Comparison of ENCODE assay signal across 8 cellular contexts in the genomic region with DNA sequence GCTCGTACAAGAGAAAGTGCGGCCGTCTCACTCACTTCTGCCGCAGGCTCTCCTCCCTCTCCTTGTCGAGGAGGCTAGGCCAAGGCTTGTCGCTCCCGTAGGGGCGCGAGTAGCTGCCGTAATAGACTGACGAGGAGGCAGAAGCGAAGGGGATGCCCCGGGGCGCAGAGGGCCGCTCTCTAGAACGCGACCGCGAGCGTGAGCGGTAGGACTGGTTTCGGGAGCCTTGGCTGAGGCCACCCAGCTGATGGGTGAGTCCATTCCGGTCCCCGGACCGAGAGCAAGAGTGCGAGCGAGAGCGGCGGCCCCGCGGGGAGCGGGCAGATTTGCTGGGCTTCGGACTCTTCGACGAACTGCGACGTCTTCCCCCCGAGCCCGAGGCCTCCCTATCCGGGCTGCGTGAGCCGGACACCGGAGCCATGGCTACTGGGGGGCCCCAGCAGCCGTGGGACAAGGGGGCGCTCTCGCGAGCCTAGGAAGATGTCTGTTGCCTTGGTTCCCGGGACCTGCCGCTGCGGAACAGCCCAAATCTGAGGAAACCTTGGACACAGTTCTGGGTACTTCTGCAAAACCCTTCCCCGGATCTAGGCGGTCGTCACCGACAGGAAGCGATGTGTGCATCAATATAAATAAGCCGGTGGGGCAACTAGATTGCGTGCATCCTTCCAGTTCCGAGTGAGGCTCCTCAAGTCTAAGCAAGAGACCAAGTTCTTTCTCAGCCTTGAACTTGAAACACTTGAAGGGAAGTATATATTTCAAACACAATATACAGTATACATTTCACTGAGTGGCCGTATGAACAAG. TPM values are rescaled to one million over a fixed set of nuclear protein-coding genes. Genes with fewer than 3 reads are reported as not detected.
DNase-seq lines count a peak whose midpoint lies in the region; ATAC-seq and TF ChIP-seq lines count a peak whose summit lies in the region.

A gene (minus strand): TSS at position 567 of the 804 bp plus-strand sequence. CDS start 146 bp downstream, at position 421.

- peak; percentile 86 for ATAC-seq in GM21515 (IDR thresholded peaks at IDR 0.05; ENCODE audit: unreplicated experiment)

- H3K27ac ChIP-seq in HUES64 (ENCODE audit: low read depth, low read length) (peak within 1 kb of the TSS; percentile 81; the same call in 1 of the 2 replicates), OCI-LY1 (ENCODE audit: low read depth, low read length, poor library complexity, severe bottlenecking) (peak within 1 kb of the TSS; percentile 69)

- peak; percentile 96 for DNase-seq in DMS 273 (lab: John Stamatoyannopoulos, UW; ENCODE audit: unreplicated experiment)
- peak; percentile 60 for DNase-seq in activated T-cell treated with anti-CD3 and anti-CD28 coated beads for 1 hour (ENCODE audit: low read depth)
- DNase-seq in endothelial cell (ENCODE audit: low spot score) = peak; percentile 71
- peak; percentile 42 to 84 for DNase-seq in mesothelial cell of epicardium (ENCODE audit: low spot score in 2 of 2, unreplicated experiment in 2 of 2)
- DNase-seq in stimulated activated CD8-positive, alpha-beta memory T cell treated with anti-CD3 and anti-CD28 coated beads, Interleukin-15, amount 100 ng/mL, for 4 hours (ENCODE audit: low read depth in 2 of 2) = peak; percentile 54 to 64

- no peaks in the 10 kb centered on the region for H3F3A ChIP-seq in OCI-LY1 (ENCODE audit: insufficient read depth, low read length)

- H3K9me3 Mint-ChIP-seq in endothelial cell (ENCODE audit: unreplicated experiment) (no peaks in the 10 kb centered on the region), mesothelial cell of epicardium (peaks cover 13% of the 10 kb centered on the region)

- H3K4me1 ChIP-seq in HUES64 (ENCODE audit: insufficient read depth, low read length) (no peaks in the 10 kb centered on the region), OCI-LY1 (ENCODE audit: insufficient read depth, low read length, severe bottlenecking) (peaks cover 20% of the 10 kb centered on the region)

- H3K9ac ChIP-seq in HUES64 (ENCODE audit: low read depth, low read length) = peak within 1 kb of the TSS; percentile 77
- peak within 1 kb of the TSS; percentile 94 for H3K9ac ChIP-seq in OCI-LY1 (ENCODE audit: low read length)

- no peaks in the 10 kb centered on the region for H3K9me2 ChIP-seq in OCI-LY1 (ENCODE audit: low read depth, low read length)

- no peaks in the 10 kb centered on the region for H4K20me1 ChIP-seq in OCI-LY1 (ENCODE audit: insufficient read depth, low read length)

- H3K36me3 ChIP-seq in HUES64 (ENCODE audit: insufficient read depth, low read length) = no peaks in the 10 kb centered on the region
- H3K36me3 ChIP-seq in OCI-LY1 (ENCODE audit: insufficient read depth, low read length) = no peaks in the 10 kb centered on the region

- peak within 1 kb of the TSS; percentile 93 for H3K27ac Mint-ChIP-seq in endothelial cell (ENCODE audit: unreplicated experiment)
- peak within 1 kb of the TSS; percentile 95 for H3K27ac Mint-ChIP-seq in mesothelial cell of epicardium

- H3K4me3 ChIP-seq in HUES64 (ENCODE audit: low read length) = peak within 1 kb of the TSS; percentile 84
- H3K4me3 ChIP-seq in OCI-LY1 (ENCODE audit: low read depth, low read length, poor library complexity, severe bottlenecking) = peak within 1 kb of the TSS; percentile 97

- under 1% methylated on average over 59 of the region's 59 CpGs for WGBS in HUES64

- H3K9me3 ChIP-seq in HUES64 (ENCODE audit: insufficient read depth, low read depth, low read length) = no peaks in the 10 kb centered on the region
- H3K9me3 ChIP-seq in OCI-LY1 (ENCODE audit: low read length) = no peaks in the 10 kb centered on the region

- H3K36me3 Mint-ChIP-seq in endothelial cell (ENCODE audit: low read depth, unreplicated experiment) (peaks cover 4% of the 10 kb centered on the region), mesothelial cell of epicardium (peaks cover 4% of the 10 kb centered on the region)

- H3K4me1 Mint-ChIP-seq in endothelial cell (ENCODE audit: unreplicated experiment) (peaks cover 10% of the 10 kb centered on the region), mesothelial cell of epicardium (peaks cover 8% of the 10 kb centered on the region)

- H3K79me2 ChIP-seq in OCI-LY1 (ENCODE audit: insufficient read depth, low read length) = 0 out of 2 replicates have a peak, but pooled peaks cover 4% of the 10 kb centered on the region

- peak within 1 kb of the TSS; percentile 83 for H2AFZ ChIP-seq in OCI-LY1 (ENCODE audit: low read length)

- H3K4me3 Mint-ChIP-seq in endothelial cell (ENCODE audit: unreplicated experiment) = peak within 1 kb of the TSS; percentile 99
- peak within 1 kb of the TSS; percentile 85 for H3K4me3 Mint-ChIP-seq in mesothelial cell of epicardium

- TF ChIP-seq CTCF in OCI-LY1 (IDR thresholded peaks at IDR 0.05; ENCODE audit: low read length) (no peak), endothelial cell (IDR thresholded peaks at IDR 0.05; ENCODE audit: unreplicated experiment) (no peak), mesothelial cell of epicardium (IDR thresholded peaks at IDR 0.05; ENCODE audit: unreplicated experiment) (no peak)

- H3K4me2 ChIP-seq in OCI-LY1 (ENCODE audit: low read length) = peak within 1 kb of the TSS; percentile 89

- H3K27me3 ChIP-seq in HUES64 (ENCODE audit: insufficient read depth, low read length) = no peaks in the 10 kb centered on the region
- no peaks in the 10 kb centered on the region for H3K27me3 ChIP-seq in OCI-LY1 (ENCODE audit: insufficient read depth, low read length)

- H3K27me3 Mint-ChIP-seq in endothelial cell (ENCODE audit: unreplicated experiment) (peaks cover 4% of the 10 kb centered on the region), mesothelial cell of epicardium (ENCODE audit: low read depth) (no peaks in the 10 kb centered on the region)

RNA-seq across cellular contexts. Expression of the gene that starts here (rescaled TPM):
- 4.6 TPM for polyA plus RNA-seq in HUES64 (2013, experiment 1 of 2)
- polyA plus RNA-seq in HUES64 (2013, experiment 2 of 2) = 4.9 TPM
- total RNA-seq in endothelial cell (ENCODE audit: unreplicated experiment) (7.5 TPM), mesothelial cell of epicardium (9.0 to 10.0 TPM (median 9.3 TPM) in 3 replicates)

Comparison
In these comparisons a context has a peak if more than half of its experiments do, and no peak if none do; other contexts are left out.
1. Peak in every context shown above with its lines: DNase-seq, ATAC-seq, H3K4me3 ChIP-seq and H3K27ac ChIP-seq.